1 cellular context compared by ENCODE assay signal in the genomic region with DNA sequence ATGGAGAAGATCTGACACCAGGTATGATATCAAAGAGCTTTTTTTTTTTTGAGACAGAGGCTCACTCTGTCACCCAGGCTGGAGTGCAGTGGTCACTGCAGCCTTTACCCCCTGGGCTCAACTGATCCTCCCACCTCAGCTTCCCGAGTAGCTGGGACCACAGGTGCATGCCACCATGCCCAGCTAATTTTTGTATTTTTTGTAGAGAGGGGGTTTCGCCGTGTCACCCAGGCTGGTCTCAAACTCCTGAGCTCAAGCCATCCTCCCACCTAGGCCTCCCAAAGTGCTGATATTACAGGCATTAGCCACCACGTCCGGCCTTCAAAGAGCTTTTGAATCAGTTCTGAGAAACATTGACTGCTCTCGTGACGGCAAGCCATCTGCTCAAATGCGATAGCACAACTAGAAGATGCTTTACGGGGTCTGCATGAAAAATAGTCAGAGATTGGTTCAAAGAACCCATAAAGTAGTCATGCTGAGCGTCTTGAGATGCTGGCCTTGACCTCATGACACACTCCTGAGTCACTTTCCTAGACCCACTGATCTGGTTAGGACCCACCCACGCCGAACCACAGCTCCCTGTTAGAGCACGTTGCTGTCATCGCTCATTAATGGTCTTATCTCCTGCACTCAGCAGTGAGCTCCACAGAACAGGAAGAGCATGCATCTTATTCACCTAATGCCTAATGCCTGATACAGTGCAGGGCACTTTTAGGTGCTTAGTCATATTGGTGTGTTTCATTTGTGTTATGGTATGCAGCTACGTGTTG.
TF ChIP-seq lines count a peak whose summit lies in the region.

No MANE protein-coding gene starts in this region.

TF ChIP-seq in K562, 482 proteins besides CTCF, POLR2A, EP300 and RAD21 (continued from another document and continues in another):
- TF ChIP-seq SFPQ (IDR thresholded peaks at IDR 0.05; ENCODE audit: low read depth, low read length) (no peak), MAFK (IDR thresholded peaks at IDR 0.05; ENCODE audit: low read length) (peak; percentile 49), GABPA (tag; conservative IDR thresholded peaks at IDR 0.05; ENCODE audit: low read depth) (0 out of 2 replicates have a peak, but pooled peaks have one; percentile 43), MAZ (CRISPR knock-in tag; conservative IDR thresholded peaks at IDR 0.05 in 1 of 2, IDR thresholded peaks at IDR 0.05 in 1 of 2) (peak; percentile 52 to 84; a peak in 3 of 4 replicates), ZNF263 (CRISPR knock-in tag; IDR thresholded peaks at IDR 0.05; ENCODE audit: borderline replicate concordance) (peak; percentile 33; the same call in 1 of the 2 replicates), NR2C2 (CRISPR knock-in tag; IDR thresholded peaks at IDR 0.05) (peak; percentile 65; the same call in 1 of the 2 replicates), NR2C2 (tag; IDR thresholded peaks at IDR 0.05) (peak; percentile 95), ZNF23 (CRISPR knock-in tag; IDR thresholded peaks at IDR 0.05) (no peak), ZBTB8A (IDR thresholded peaks at IDR 0.05; ENCODE audit: partially characterized antibody) (no peak), NBN (IDR thresholded peaks at IDR 0.05; ENCODE audit: low read depth) (peak; percentile 97), RB1 (IDR thresholded peaks at IDR 0.05; ENCODE audit: low read depth) (no peak; the same call in 1 of the 2 replicates), NR2F6 (CRISPR knock-in tag; IDR thresholded peaks at IDR 0.05) (no peak), PML (IDR thresholded peaks at IDR 0.05; ENCODE audit: low read length) (peak; percentile 98), RBM39 (optimal IDR thresholded peaks at IDR 0.05; ENCODE audit: low read depth, low read length) (no peak), HLTF (IDR thresholded peaks at IDR 0.05) (peak; percentile 70; the same call in 1 of the 2 replicates), MYC (IDR thresholded peaks at IDR 0.05; ENCODE audit: low read depth, low read length) (peak; percentile 95), MYC (CRISPR knock-in tag; IDR thresholded peaks at IDR 0.05; ENCODE audit: borderline replicate concordance, low read depth) (no peak), ZNF175 (CRISPR knock-in tag; IDR thresholded peaks at IDR 0.05; ENCODE audit: low read depth) (peak; percentile 94), ZNF184 (CRISPR knock-in tag; IDR thresholded peaks at IDR 0.05) (no peak), TCF7L2 (IDR thresholded peaks at IDR 0.05; ENCODE audit: low read depth, low read length) (peak; percentile 55; the same call in 1 of the 2 replicates), CGGBP1 (CRISPR knock-in tag; IDR thresholded peaks at IDR 0.05) (no peak), KHSRP (IDR thresholded peaks at IDR 0.05) (peak; percentile 87), ERF (CRISPR knock-in tag; IDR thresholded peaks at IDR 0.05) (no peak; the same call in 1 of the 2 replicates), DMBX1 (CRISPR knock-in tag; IDR thresholded peaks at IDR 0.05; ENCODE audit: borderline replicate concordance) (peak; percentile 88; the same call in 1 of the 2 replicates), THRAP3 (IDR thresholded peaks at IDR 0.05; ENCODE audit: borderline replicate concordance) (no peak), SRSF1 (IDR thresholded peaks at IDR 0.05; ENCODE audit: low read depth, low read length) (no peak), ELF4 (CRISPR knock-in tag; IDR thresholded peaks at IDR 0.05) (peak; percentile 94), HNRNPL (IDR thresholded peaks at IDR 0.05; ENCODE audit: low read depth, low read length) (no peak), NUFIP1 (IDR thresholded peaks at IDR 0.05; ENCODE audit: partially characterized antibody) (no peak), GABPB1 (CRISPR knock-in tag; IDR thresholded peaks at IDR 0.05) (peak; percentile 82; the same call in 1 of the 2 replicates), POLR2H (tag; IDR thresholded peaks at IDR 0.05; ENCODE audit: low read depth) (0 out of 2 replicates have a peak, but pooled peaks have one; percentile 25), ZNF41 (CRISPR knock-in tag; conservative IDR thresholded peaks at IDR 0.05) (no peak), HCFC1 (IDR thresholded peaks at IDR 0.05; ENCODE audit: low read depth, low read length) (no peak), GABPB2 (CRISPR knock-in tag; conservative IDR thresholded peaks at IDR 0.05) (no peak), SAFB (IDR thresholded peaks at IDR 0.05; ENCODE audit: borderline replicate concordance, low read depth, low read length) (no peak), CREM (IDR thresholded peaks at IDR 0.05; ENCODE audit: low read depth) (peak; percentile 87), FOSL1 (tag; conservative IDR thresholded peaks at IDR 0.05) (peak; percentile 100), ZNF695 (CRISPR knock-in tag; IDR thresholded peaks at IDR 0.05) (no peak), ZNF12 (CRISPR knock-in tag; IDR thresholded peaks at IDR 0.05) (no peak), STAT6 (CRISPR knock-in tag; IDR thresholded peaks at IDR 0.05) (no peak; the same call in 1 of the 2 replicates), CBFA2T3 (IDR thresholded peaks at IDR 0.05) (peak; percentile 99), ZBTB7A (IDR thresholded peaks at IDR 0.05; ENCODE audit: borderline replicate concordance, control insufficient read depth, low read depth, low read length) (no peak; the same call in 1 of the 2 replicates), TGIF2 (CRISPR knock-in tag; IDR thresholded peaks at IDR 0.05) (no peak), RBM34 (IDR thresholded peaks at IDR 0.05; ENCODE audit: borderline replicate concordance, insufficient read depth, low read length) (no peak), ZNF717 (CRISPR knock-in tag; IDR thresholded peaks at IDR 0.05) (no peak), ASH1L (IDR thresholded peaks at IDR 0.05; ENCODE audit: borderline replicate concordance, low read depth, partially characterized antibody) (no peak), SNIP1 (IDR thresholded peaks at IDR 0.05; ENCODE audit: low read depth) (no peak)
- TF ChIP-seq, protein P1, sequence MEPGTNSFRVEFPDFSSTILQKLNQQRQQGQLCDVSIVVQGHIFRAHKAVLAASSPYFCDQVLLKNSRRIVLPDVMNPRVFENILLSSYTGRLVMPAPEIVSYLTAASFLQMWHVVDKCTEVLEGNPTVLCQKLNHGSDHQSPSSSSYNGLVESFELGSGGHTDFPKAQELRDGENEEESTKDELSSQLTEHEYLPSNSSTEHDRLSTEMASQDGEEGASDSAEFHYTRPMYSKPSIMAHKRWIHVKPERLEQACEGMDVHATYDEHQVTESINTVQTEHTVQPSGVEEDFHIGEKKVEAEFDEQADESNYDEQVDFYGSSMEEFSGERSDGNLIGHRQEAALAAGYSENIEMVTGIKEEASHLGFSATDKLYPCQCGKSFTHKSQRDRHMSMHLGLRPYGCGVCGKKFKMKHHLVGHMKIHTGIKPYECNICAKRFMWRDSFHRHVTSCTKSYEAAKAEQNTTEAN (CRISPR knock-in tag; IDR thresholded peaks at IDR 0.05): peak; percentile 90; the same call in 1 of the 2 replicates
- TF ChIP-seq, protein P2, sequence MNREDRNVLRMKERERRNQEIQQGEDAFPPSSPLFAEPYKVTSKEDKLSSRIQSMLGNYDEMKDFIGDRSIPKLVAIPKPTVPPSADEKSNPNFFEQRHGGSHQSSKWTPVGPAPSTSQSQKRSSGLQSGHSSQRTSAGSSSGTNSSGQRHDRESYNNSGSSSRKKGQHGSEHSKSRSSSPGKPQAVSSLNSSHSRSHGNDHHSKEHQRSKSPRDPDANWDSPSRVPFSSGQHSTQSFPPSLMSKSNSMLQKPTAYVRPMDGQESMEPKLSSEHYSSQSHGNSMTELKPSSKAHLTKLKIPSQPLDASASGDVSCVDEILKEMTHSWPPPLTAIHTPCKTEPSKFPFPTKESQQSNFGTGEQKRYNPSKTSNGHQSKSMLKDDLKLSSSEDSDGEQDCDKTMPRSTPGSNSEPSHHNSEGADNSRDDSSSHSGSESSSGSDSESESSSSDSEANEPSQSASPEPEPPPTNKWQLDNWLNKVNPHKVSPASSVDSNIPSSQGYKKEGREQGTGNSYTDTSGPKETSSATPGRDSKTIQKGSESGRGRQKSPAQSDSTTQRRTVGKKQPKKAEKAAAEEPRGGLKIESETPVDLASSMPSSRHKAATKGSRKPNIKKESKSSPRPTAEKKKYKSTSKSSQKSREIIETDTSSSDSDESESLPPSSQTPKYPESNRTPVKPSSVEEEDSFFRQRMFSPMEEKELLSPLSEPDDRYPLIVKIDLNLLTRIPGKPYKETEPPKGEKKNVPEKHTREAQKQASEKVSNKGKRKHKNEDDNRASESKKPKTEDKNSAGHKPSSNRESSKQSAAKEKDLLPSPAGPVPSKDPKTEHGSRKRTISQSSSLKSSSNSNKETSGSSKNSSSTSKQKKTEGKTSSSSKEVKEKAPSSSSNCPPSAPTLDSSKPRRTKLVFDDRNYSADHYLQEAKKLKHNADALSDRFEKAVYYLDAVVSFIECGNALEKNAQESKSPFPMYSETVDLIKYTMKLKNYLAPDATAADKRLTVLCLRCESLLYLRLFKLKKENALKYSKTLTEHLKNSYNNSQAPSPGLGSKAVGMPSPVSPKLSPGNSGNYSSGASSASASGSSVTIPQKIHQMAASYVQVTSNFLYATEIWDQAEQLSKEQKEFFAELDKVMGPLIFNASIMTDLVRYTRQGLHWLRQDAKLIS (CRISPR knock-in tag; IDR thresholded peaks at IDR 0.05): peak; percentile 90; the same call in 1 of the 2 replicates
- TF ChIP-seq, protein P3, sequence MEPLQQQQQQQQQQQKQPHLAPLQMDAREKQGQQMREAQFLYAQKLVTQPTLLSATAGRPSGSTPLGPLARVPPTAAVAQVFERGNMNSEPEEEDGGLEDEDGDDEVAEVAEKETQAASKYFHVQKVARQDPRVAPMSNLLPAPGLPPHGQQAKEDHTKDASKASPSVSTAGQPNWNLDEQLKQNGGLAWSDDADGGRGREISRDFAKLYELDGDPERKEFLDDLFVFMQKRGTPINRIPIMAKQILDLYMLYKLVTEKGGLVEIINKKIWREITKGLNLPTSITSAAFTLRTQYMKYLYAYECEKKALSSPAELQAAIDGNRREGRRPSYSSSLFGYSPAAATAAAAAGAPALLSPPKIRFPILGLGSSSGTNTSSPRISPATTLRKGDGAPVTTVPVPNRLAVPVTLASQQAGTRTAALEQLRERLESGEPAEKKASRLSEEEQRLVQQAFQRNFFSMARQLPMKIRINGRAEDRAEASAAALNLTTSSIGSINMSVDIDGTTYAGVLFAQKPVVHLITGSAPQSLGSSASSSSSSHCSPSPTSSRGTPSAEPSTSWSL (CRISPR knock-in tag; IDR thresholded peaks at IDR 0.05; ENCODE audit: borderline replicate concordance): no peak
- TF ChIP-seq, protein P4, sequence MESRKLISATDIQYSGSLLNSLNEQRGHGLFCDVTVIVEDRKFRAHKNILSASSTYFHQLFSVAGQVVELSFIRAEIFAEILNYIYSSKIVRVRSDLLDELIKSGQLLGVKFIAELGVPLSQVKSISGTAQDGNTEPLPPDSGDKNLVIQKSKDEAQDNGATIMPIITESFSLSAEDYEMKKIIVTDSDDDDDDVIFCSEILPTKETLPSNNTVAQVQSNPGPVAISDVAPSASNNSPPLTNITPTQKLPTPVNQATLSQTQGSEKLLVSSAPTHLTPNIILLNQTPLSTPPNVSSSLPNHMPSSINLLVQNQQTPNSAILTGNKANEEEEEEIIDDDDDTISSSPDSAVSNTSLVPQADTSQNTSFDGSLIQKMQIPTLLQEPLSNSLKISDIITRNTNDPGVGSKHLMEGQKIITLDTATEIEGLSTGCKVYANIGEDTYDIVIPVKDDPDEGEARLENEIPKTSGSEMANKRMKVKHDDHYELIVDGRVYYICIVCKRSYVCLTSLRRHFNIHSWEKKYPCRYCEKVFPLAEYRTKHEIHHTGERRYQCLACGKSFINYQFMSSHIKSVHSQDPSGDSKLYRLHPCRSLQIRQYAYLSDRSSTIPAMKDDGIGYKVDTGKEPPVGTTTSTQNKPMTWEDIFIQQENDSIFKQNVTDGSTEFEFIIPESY (CRISPR knock-in tag; IDR thresholded peaks at IDR 0.05): peak; percentile 86
- TF ChIP-seq, protein P5, sequence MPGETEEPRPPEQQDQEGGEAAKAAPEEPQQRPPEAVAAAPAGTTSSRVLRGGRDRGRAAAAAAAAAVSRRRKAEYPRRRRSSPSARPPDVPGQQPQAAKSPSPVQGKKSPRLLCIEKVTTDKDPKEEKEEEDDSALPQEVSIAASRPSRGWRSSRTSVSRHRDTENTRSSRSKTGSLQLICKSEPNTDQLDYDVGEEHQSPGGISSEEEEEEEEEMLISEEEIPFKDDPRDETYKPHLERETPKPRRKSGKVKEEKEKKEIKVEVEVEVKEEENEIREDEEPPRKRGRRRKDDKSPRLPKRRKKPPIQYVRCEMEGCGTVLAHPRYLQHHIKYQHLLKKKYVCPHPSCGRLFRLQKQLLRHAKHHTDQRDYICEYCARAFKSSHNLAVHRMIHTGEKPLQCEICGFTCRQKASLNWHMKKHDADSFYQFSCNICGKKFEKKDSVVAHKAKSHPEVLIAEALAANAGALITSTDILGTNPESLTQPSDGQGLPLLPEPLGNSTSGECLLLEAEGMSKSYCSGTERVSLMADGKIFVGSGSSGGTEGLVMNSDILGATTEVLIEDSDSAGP (CRISPR knock-in tag; IDR thresholded peaks at IDR 0.05): no peak
